ENCODE assay signal across 8 cellular contexts in the genomic region with DNA sequence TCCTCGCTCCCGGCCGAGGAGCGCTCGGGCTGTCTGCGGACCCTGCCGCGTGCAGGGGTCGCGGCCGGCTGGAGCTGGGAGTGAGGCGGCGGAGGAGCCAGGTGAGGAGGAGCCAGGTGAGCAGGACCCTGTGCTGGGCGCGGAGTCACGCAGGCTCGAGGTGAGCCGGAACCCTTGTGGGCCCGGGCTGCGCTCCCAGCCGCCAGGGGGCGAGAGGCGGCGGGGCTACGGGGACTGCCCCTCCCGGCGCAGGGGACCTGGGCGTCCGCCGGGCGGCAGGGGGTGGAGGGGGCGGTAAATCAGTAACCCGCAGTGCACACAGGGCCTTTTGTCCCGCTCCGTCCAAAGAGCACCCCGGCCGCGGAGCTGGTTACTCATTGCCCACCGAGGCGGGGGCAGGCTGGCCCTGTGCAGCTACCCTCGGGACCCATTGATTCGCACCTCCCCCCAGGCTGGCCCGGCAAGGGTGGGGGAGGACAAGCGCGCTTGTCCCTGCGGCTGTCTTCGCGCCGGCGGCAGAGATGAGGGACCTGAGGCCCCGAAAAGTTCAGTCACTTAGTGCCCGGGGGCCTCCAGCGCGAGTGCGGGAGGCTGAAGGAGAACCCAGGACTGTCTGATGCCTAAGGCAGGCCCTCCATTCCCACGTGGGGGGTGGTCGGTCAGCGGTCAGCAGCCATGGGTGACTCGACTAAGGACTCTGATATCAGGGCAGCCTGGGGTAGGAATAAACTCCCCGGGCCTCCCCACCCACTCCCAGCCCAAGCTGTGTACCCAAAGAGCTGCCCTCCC. TPM values are rescaled to one million over a fixed set of nuclear protein-coding genes. Genes with fewer than 3 reads are reported as not detected.
DNase-seq lines count a peak whose midpoint lies in the region; ATAC-seq and TF ChIP-seq lines count a peak whose summit lies in the region.

No MANE protein-coding gene starts in this region.

- peak; percentile 52 for ATAC-seq in HG03103 (IDR thresholded peaks at IDR 0.05; ENCODE audit: low read depth, unreplicated experiment)

- H3K4me3 ChIP-seq in hepatocyte, result peak overlapping the region; percentile 77

- TF ChIP-seq POLR2A in GM18526 (IDR thresholded peaks at IDR 0.05; ENCODE audit: extremely low read depth, insufficient read length), result peak; percentile 22

- DNase-seq in A172 (ENCODE audit: low spot score) (peak; percentile 7), RPMI7951 (ENCODE audit: low read depth) (peak; percentile 16), hepatocyte (ENCODE audit: low spot score) (peak; percentile 95), NCI-H1092 (lab: John Stamatoyannopoulos, UW) (no peak)
- DNase-seq in activated naive CD4-positive, alpha-beta T cell treated with Interleukin-2 at 50 U/mL for 16 hours, result peak; percentile 64
- peak; percentile 13 to 42 for DNase-seq in stimulated activated CD4-positive, alpha-beta T cell treated with anti-CD3 and anti-CD28 coated beads, Interleukin-12 subunit alpha, Interleukin-12 subunit beta, amount 100 ng/mL, for 24 hours (ENCODE audit: low read depth in 2 of 2)

- no peaks in the 10 kb centered on the region for H3K9me3 ChIP-seq in hepatocyte (ENCODE audit: low read depth)

- no peaks in the 10 kb centered on the region for H3K36me3 ChIP-seq in hepatocyte (replicated peaks; ENCODE audit: insufficient read depth, low read depth)

- H4K20me1 ChIP-seq in hepatocyte (ENCODE audit: insufficient read depth, poor library complexity, severe bottlenecking), result no peaks in the 10 kb centered on the region

- WGBS in hepatocyte (ENCODE audit: low lambda C conversion rate, missing lambda C conversion rate), result 5% methylated on average over 40 of the region's 60 CpGs

- H2AFZ ChIP-seq in hepatocyte, result peak overlapping the region; percentile 47

- H3K4me1 ChIP-seq in hepatocyte (ENCODE audit: insufficient read depth), result peaks cover 17% of the 10 kb centered on the region

- no peaks in the 10 kb centered on the region for H3K9me2 ChIP-seq in hepatocyte (replicated peaks; ENCODE audit: insufficient read depth)

- peak overlapping the region; percentile 97 for H3K27ac ChIP-seq in hepatocyte

- peaks cover 23% of the 10 kb centered on the region for H3K79me2 ChIP-seq in hepatocyte

- peak; percentile 82 for TF ChIP-seq CTCF in hepatocyte (IDR thresholded peaks at IDR 0.05; ENCODE audit: poor library complexity)

- no peaks in the 10 kb centered on the region for H3K27me3 ChIP-seq in hepatocyte

- peak overlapping the region; percentile 85 for H3K4me2 ChIP-seq in hepatocyte

RNA-seq across cellular contexts. Expression of gene FGFR4, which starts 0.4 kb away (rescaled TPM):
- total RNA-seq in A172 (2014; rRNA removed; shearing (Covaris generic)), result 9.1 and 10.7 TPM in 2 replicates
- 1.9 and 2.0 TPM in 2 replicates for total RNA-seq in RPMI7951 (2014; rRNA removed; shearing (Covaris generic))
- 90.2 and 121 TPM in 2 replicates for total RNA-seq in hepatocyte
- 75.6 and 94.3 TPM in 2 replicates for polyA plus RNA-seq in hepatocyte

RNA-seq across cellular contexts. Expression of gene NSD1, which starts 46.5 kb away (rescaled TPM):
- 39.9 and 48.6 TPM in 2 replicates for total RNA-seq in A172 (2014; rRNA removed; shearing (Covaris generic))
- 11.5 and 14.5 TPM in 2 replicates for total RNA-seq in RPMI7951 (2014; rRNA removed; shearing (Covaris generic))
- total RNA-seq in hepatocyte, result 28.8 and 29.1 TPM in 2 replicates
- 23.4 and 26.6 TPM in 2 replicates for polyA plus RNA-seq in hepatocyte
